22 cellular contexts compared by ENCODE assay signal in genomic region chr11:116649268-116649667, GRCh38.
"Had no signal": no experiment of that assay in that cellular context is flagged by ENCODE, and none has a peak within 500 bp of the region (broad histone marks: within the 10 kb centered on the region; RNA-seq: fewer than 3 reads in every experiment).

No MANE protein-coding gene starts in this region.

- H3K4me3 Mint-ChIP-seq: dendritic cell treated with granulocyte-macrophage colony-stimulating factor and Interleukin-4, amounts not matched to agents 40 ng/mL and 50 ng/mL, for 4 days; effector memory CD8-positive, alpha-beta T cell; immature natural killer cell; memory B cell; natural killer cell; stimulated activated naive CD8-positive, alpha-beta T cell treated with anti-CD3 and anti-CD28 coated beads, Interleukin-15, amount 100 ng/mL, for 72 hours had no signal

- H3K4me1 ChIP-seq: pancreas, right lobe of liver, suprapubic skin, transverse colon, upper lobe of right lung, uterus had no signal

- H3K9me3 ChIP-seq: neutrophil, pancreas, right lobe of liver, suprapubic skin, transverse colon, upper lobe of right lung, uterus had no signal

- H3K36me3 Mint-ChIP-seq: immature natural killer cell, memory B cell, natural killer cell had no signal

- H3K27me3 ChIP-seq: pancreas, right lobe of liver, transverse colon, upper lobe of right lung, uterus had no signal

- H3K36me3 ChIP-seq: neutrophil, pancreas, right lobe of liver, suprapubic skin, transverse colon, upper lobe of right lung, uterus had no signal

- H3K4me3 ChIP-seq: lung, pancreas, right lobe of liver, suprapubic skin, transverse colon, upper lobe of right lung, uterus had no signal

- DNase-seq: effector memory CD8-positive, alpha-beta T cell; erythroblast; hypothalamus; immature natural killer cell; kidney glomerular epithelial cell; natural killer cell; pancreas; retina; right lobe of liver; small intestine; stimulated activated CD4-positive, alpha-beta T cell treated with anti-CD3 and anti-CD28 coated beads, Interleukin-15, amount 100 ng/mL, for 24 hours; stimulated activated CD4-positive, alpha-beta T cell treated with anti-CD3 and anti-CD28 coated beads, Interleukin-2, amount 100 ng/mL, for 48 hours; stimulated activated naive CD4-positive, alpha-beta T cell; stimulated activated naive CD8-positive, alpha-beta T cell treated with anti-CD3 and anti-CD28 coated beads, Interleukin-15, amount 100 ng/mL, for 72 hours; transverse colon; upper lobe of right lung; uterus had no signal

- H3K27ac ChIP-seq: neutrophil, pancreas, right lobe of liver, suprapubic skin, transverse colon, upper lobe of right lung, uterus had no signal

- H3K9me3 Mint-ChIP-seq: dendritic cell treated with granulocyte-macrophage colony-stimulating factor and Interleukin-4, amounts not matched to agents 40 ng/mL and 50 ng/mL, for 4 days; effector memory CD8-positive, alpha-beta T cell; immature natural killer cell; memory B cell; natural killer cell; stimulated activated naive CD8-positive, alpha-beta T cell treated with anti-CD3 and anti-CD28 coated beads, Interleukin-15, amount 100 ng/mL, for 72 hours had no signal

- H3K27ac Mint-ChIP-seq: dendritic cell treated with granulocyte-macrophage colony-stimulating factor and Interleukin-4, amounts not matched to agents 40 ng/mL and 50 ng/mL, for 4 days; effector memory CD8-positive, alpha-beta T cell; immature natural killer cell; memory B cell; natural killer cell; stimulated activated naive CD8-positive, alpha-beta T cell treated with anti-CD3 and anti-CD28 coated beads, Interleukin-15, amount 100 ng/mL, for 72 hours had no signal

- H3K4me1 Mint-ChIP-seq: immature natural killer cell; memory B cell; natural killer cell; stimulated activated naive CD8-positive, alpha-beta T cell treated with anti-CD3 and anti-CD28 coated beads, Interleukin-15, amount 100 ng/mL, for 72 hours had no signal

- ATAC-seq: effector memory CD8-positive, alpha-beta T cell; natural killer cell; pancreas; stimulated activated naive CD8-positive, alpha-beta T cell treated with anti-CD3 and anti-CD28 coated beads, Interleukin-15, amount 100 ng/mL, for 72 hours; upper lobe of right lung had no signal
